8 cellular contexts compared by ENCODE assay signal in genomic region chr13:113816925-113817859, GRCh38. TPM values are rescaled to one million over a fixed set of nuclear protein-coding genes. Genes with fewer than 3 reads are reported as not detected.
DNase-seq lines count a peak whose midpoint lies in the region; ATAC-seq, FAIRE-seq and TF ChIP-seq lines count a peak whose summit lies in the region.

No MANE protein-coding gene starts in this region.

- H3K9ac ChIP-seq in liver (ENCODE audit: low read depth in 1 of 2, low read length in 2 of 2) = no peak overlapping the region

- TF ChIP-seq CTCF in D721Med (IDR thresholded peaks at IDR 0.05; ENCODE audit: insufficient read depth, missing control alignments) (peak; percentile 78), HFF-Myc (IDR thresholded peaks at IDR 0.05; ENCODE audit: low read depth, low read length, missing control alignments) (peak; percentile 80), liver (IDR thresholded peaks at IDR 0.05; ENCODE audit: low read depth, low read length, missing input control) (peak; percentile 90)

- H3K4me3 ChIP-seq in HFF-Myc (replicated peaks; ENCODE audit: low read depth, low read length) = no peak overlapping the region
- H3K4me3 ChIP-seq in liver (ENCODE audit: low read depth in 1 of 3, low read length in 3 of 3) = no peak overlapping the region

- no peak for ATAC-seq in GM19328 (IDR thresholded peaks at IDR 0.05; ENCODE audit: unreplicated experiment)

- H3K27me3 ChIP-seq in liver (ENCODE audit: control insufficient read depth in 4 of 4, insufficient read depth in 4 of 4, low read length in 3 of 4) = no peaks in the 10 kb centered on the region

- no peak overlapping the region for H3K27ac ChIP-seq in liver (ENCODE audit: low read depth in 1 of 2, low read length in 2 of 2)

- no peak for FAIRE-seq in D721Med (lab: Jason Lieb, UNC)

- peaks cover 17% of the 10 kb centered on the region for H3K4me1 Mint-ChIP-seq in activated CD4-positive, alpha-beta T cell treated with anti-CD3 and anti-CD28 coated beads, Interleukin-2, amount 10 ng/mL, durations not matched to agents 24 days and 14 days

- H3K9me3 ChIP-seq in liver (ENCODE audit: control insufficient read depth in 4 of 4, low read length in 3 of 4) = no peaks in the 10 kb centered on the region

- intact Hi-C loops in activated CD4-positive, alpha-beta T cell treated with anti-CD3 and anti-CD28 coated beads, Interleukin-2, amount 10 ng/mL, durations not matched to agents 24 days and 14 days (cut with micrococcal nuclease) = loop anchor here (1.0 to 5.0 kb wide), 2 partner anchors 85 to 409 kb away; no protein-coding TSS in a partner anchor

- no peaks in the 10 kb centered on the region for H3K9me3 Mint-ChIP-seq in activated CD4-positive, alpha-beta T cell treated with anti-CD3 and anti-CD28 coated beads, Interleukin-2, amount 10 ng/mL, durations not matched to agents 24 days and 14 days

- peaks cover 17% of the 10 kb centered on the region for H3K36me3 Mint-ChIP-seq in activated CD4-positive, alpha-beta T cell treated with anti-CD3 and anti-CD28 coated beads, Interleukin-2, amount 10 ng/mL, durations not matched to agents 24 days and 14 days (ENCODE audit: low read depth)

- peak; percentile 82 to 88 for TF ChIP-seq RAD21 in liver (IDR thresholded peaks at IDR 0.05)

- peak; percentile 87 for DNase-seq in D721Med (ENCODE audit: insufficient read length, low spot score)
- DNase-seq in HFF-Myc (ENCODE audit: extremely low read depth, low read depth) = peak; percentile 72
- peak; percentile 79 for DNase-seq in NCI-H2227 (lab: John Stamatoyannopoulos, UW; ENCODE audit: unreplicated experiment)
- peak; percentile 96 for DNase-seq in activated CD4-positive, alpha-beta T cell treated with anti-CD3 and anti-CD28 coated beads, Interleukin-2, amount 10 ng/mL, durations not matched to agents 24 days and 14 days
- DNase-seq in dedifferentiated amniotic fluid mesenchymal stem cell (ENCODE audit: extremely low spot score) = peak; percentile 58
- DNase-seq in stimulated activated CD4-positive, alpha-beta T cell treated with anti-CD3 and anti-CD28 coated beads, TNF-alpha, amount 100 ng/mL, for 4 hours (ENCODE audit: low read depth in 3 of 3) = peak; percentile 64 to 75 (median 69)

- peak overlapping the region; percentile 98 for H3K4me3 Mint-ChIP-seq in activated CD4-positive, alpha-beta T cell treated with anti-CD3 and anti-CD28 coated beads, Interleukin-2, amount 10 ng/mL, durations not matched to agents 24 days and 14 days

- no peaks in the 10 kb centered on the region for H3K27me3 Mint-ChIP-seq in activated CD4-positive, alpha-beta T cell treated with anti-CD3 and anti-CD28 coated beads, Interleukin-2, amount 10 ng/mL, durations not matched to agents 24 days and 14 days

- H3K4me1 ChIP-seq in liver (ENCODE audit: control insufficient read depth in 4 of 4, insufficient read depth in 4 of 4, low read length in 3 of 4) = peaks cover 0 to 4% (median 2%) of the 10 kb centered on the region in 4 donors

- WGBS in liver = 23% methylated on average over 25 of the region's 25 CpGs

- H3K27ac Mint-ChIP-seq in activated CD4-positive, alpha-beta T cell treated with anti-CD3 and anti-CD28 coated beads, Interleukin-2, amount 10 ng/mL, durations not matched to agents 24 days and 14 days = peak overlapping the region; percentile 78

- peaks cover 0 to 2% (median 0%) of the 10 kb centered on the region in 4 donors for H3K36me3 ChIP-seq in liver (ENCODE audit: control insufficient read depth in 4 of 4, insufficient read depth in 3 of 4, low read depth in 1 of 4, low read length in 3 of 4)

TF ChIP-seq in liver, 16 proteins besides CTCF, POLR2A, EP300 and RAD21:
- TF ChIP-seq MAX (IDR thresholded peaks at IDR 0.05) = no peak
- no peak for TF ChIP-seq ATF3 (IDR thresholded peaks at IDR 0.05)
- peak; percentile 39 for TF ChIP-seq NR2F2 (IDR thresholded peaks at IDR 0.05)
- peak in 1 of 2 donors; percentile 47 for TF ChIP-seq HNF4A (conservative IDR thresholded peaks at IDR 0.05)
- no peak for TF ChIP-seq FOXA2 (IDR thresholded peaks at IDR 0.05)
- no peak for TF ChIP-seq EGR1 (IDR thresholded peaks at IDR 0.05; ENCODE audit: low read depth in 2 of 2)
- TF ChIP-seq SP1 (IDR thresholded peaks at IDR 0.05) = peak; percentile 11
- no peak for TF ChIP-seq HNF4G (IDR thresholded peaks at IDR 0.05)
- peak in 1 of 2 donors; percentile 58 for TF ChIP-seq RXRA (IDR thresholded peaks at IDR 0.05)
- no peak for TF ChIP-seq REST (IDR thresholded peaks at IDR 0.05)
- TF ChIP-seq ZBTB33 (IDR thresholded peaks at IDR 0.05) = no peak
- TF ChIP-seq YY1 (IDR thresholded peaks at IDR 0.05) = no peak
- no peak for TF ChIP-seq GABPA (IDR thresholded peaks at IDR 0.05 in 1 of 2, conservative IDR thresholded peaks at IDR 0.05 in 1 of 2)
- no peak for TF ChIP-seq FOXA1 (IDR thresholded peaks at IDR 0.05)
- TF ChIP-seq TAF1 (conservative IDR thresholded peaks at IDR 0.05) = no peak
- TF ChIP-seq JUND (IDR thresholded peaks at IDR 0.05) = no peak

RNA-seq across cellular contexts. Expression of gene GAS6, which starts 46.7 kb away (rescaled TPM):
- total RNA-seq in activated CD4-positive, alpha-beta T cell treated with anti-CD3 and anti-CD28 coated beads, Interleukin-2, amount 10 ng/mL, durations not matched to agents 24 days and 14 days = 0.17 and 0.54 TPM in 2 replicates
- 10 to 100 TPM in 1 of 2 donors, 1 to 10 TPM in 1; 3.2 to 15.1 TPM for total RNA-seq in liver
- 10 to 100 TPM in 1 of 2 donors, 1 to 10 TPM in 1; 2.5 to 30.2 TPM for polyA plus RNA-seq in liver

RNA-seq across cellular contexts. Expression of gene TMEM255B, which starts 58.2 kb away (rescaled TPM):
- 2.0 and 2.4 TPM in 2 replicates for total RNA-seq in activated CD4-positive, alpha-beta T cell treated with anti-CD3 and anti-CD28 coated beads, Interleukin-2, amount 10 ng/mL, durations not matched to agents 24 days and 14 days
- total RNA-seq in liver = 1 to 10 TPM in 1 of 2 donors, under 1 TPM in 1; 0.37 to 3.3 TPM
- polyA plus RNA-seq in liver = 1 to 10 TPM; 3.7 to 8.6 TPM
